ENCODE assay signal across 13 cellular contexts in genomic region chr3:22585504-22585903, GRCh38.
DNase-seq lines count a peak whose midpoint lies in the region; ATAC-seq and TF ChIP-seq lines count a peak whose summit lies in the region.
"Had no signal": no experiment of that assay in that cellular context is flagged by ENCODE, and none has a peak within 500 bp of the region (broad histone marks: within the 10 kb centered on the region; RNA-seq: fewer than 3 reads in every experiment).

No MANE protein-coding gene starts in this region.

- H3K23ac ChIP-seq in mesenchymal stem cell (ENCODE audit: low read length in 2 of 2) = no peak overlapping the region

- intact Hi-C loops in mammary epithelial cell (cut with micrococcal nuclease) = no loop called here
- intact Hi-C loops in left ventricle myocardium inferior (cut with micrococcal nuclease) = no loop called here

- no peak overlapping the region for H2BK15ac ChIP-seq in mesenchymal stem cell (ENCODE audit: low read depth, poor library complexity, severe bottlenecking)

- peaks cover 21% of the 10 kb centered on the region for H3K4me1 Mint-ChIP-seq in GM23338

- H3K9ac ChIP-seq in mammary epithelial cell (ENCODE audit: insufficient read depth, low read length) (no peak overlapping the region), mesenchymal stem cell (ENCODE audit: low read length) (no peak overlapping the region)

- H3K9me3 Mint-ChIP-seq in GM23338 = no peaks in the 10 kb centered on the region; the same call in 2 of the 3 replicates

- H2BK120ac ChIP-seq in mesenchymal stem cell (ENCODE audit: low read depth, low read length) = no peak overlapping the region

- H4K8ac ChIP-seq in mesenchymal stem cell (ENCODE audit: low read length) = no peak overlapping the region

- H3K27me3 ChIP-seq in mammary epithelial cell (ENCODE audit: insufficient read depth, low read length) (no peaks in the 10 kb centered on the region), mesenchymal stem cell (ENCODE audit: control insufficient read depth in 1 of 2, insufficient read depth in 1 of 2, low read length in 2 of 2) (no peaks in the 10 kb centered on the region), left ventricle myocardium inferior (ENCODE audit: low read depth) (peaks cover 12% of the 10 kb centered on the region), GM23338 (ENCODE audit: insufficient read depth) (no peaks in the 10 kb centered on the region)
- H3K27me3 ChIP-seq: ascending aorta, upper lobe of left lung had no signal

- in situ Hi-C loops in mammary epithelial cell (cut with MboI; ENCODE audit: low sequenced_read_pairs in 2 of 2) = no loop called here

- H3K4ac ChIP-seq in mesenchymal stem cell (ENCODE audit: low read depth in 1 of 2, low read length in 2 of 2) = no peak overlapping the region

- H3K27ac ChIP-seq in mammary epithelial cell (ENCODE audit: insufficient read depth, low read depth, low read length) (no peak overlapping the region), mesenchymal stem cell (ENCODE audit: low read length, poor library complexity, severe bottlenecking) (no peak overlapping the region), left ventricle myocardium inferior (replicated peaks) (no peak overlapping the region), GM23338 (ENCODE audit: low read depth) (no peak overlapping the region)
- H3K27ac ChIP-seq: 22Rv1, ascending aorta, upper lobe of left lung had no signal

- no TSS peak for BruUV-seq in mammary epithelial cell (replicated peaks; lab: Mats Ljungman, UMichigan)

- no peak overlapping the region for H3K4me3 ChIP-seq in mammary epithelial cell (replicated peaks in 1 of 3; ENCODE audit: insufficient read depth in 1 of 3, low read depth in 2 of 3, low read length in 3 of 3)
- H3K4me3 ChIP-seq in mesenchymal stem cell (ENCODE audit: insufficient read depth in 1 of 2, low read depth in 1 of 2, low read length in 2 of 2) = no peak overlapping the region
- no peak overlapping the region for H3K4me3 ChIP-seq in left ventricle myocardium inferior
- H3K4me3 ChIP-seq in GM23338 = no peak overlapping the region
- H3K4me3 ChIP-seq: ascending aorta, upper lobe of left lung had no signal

- no peak overlapping the region for H2BK12ac ChIP-seq in mesenchymal stem cell (ENCODE audit: low read length in 2 of 2)

- no peaks in the 10 kb centered on the region for H3K27me3 Mint-ChIP-seq in GM23338 (ENCODE audit: insufficient read depth, low read depth, poor library complexity)

- dilution Hi-C loops in mammary epithelial cell (cut with HindIII; ENCODE audit: low sequenced_read_pairs) = no loop called here

- peak; percentile 22 for DNase-seq in NCI-H1694 treated with DMSO at 0.1 percent for 48 hours (lab: John Stamatoyannopoulos, UW)
- no peak for DNase-seq in NCI-H1694 (lab: John Stamatoyannopoulos, UW)
- peak; percentile 61 for DNase-seq in NCI-H524 treated with DMSO at 0.1 percent for 48 hours (lab: John Stamatoyannopoulos, UW)
- DNase-seq in mammary epithelial cell = peak; percentile 90
- DNase-seq in mesenchymal stem cell = peak; percentile 14
- DNase-seq in left ventricle myocardium inferior = no peak
- no peak for DNase-seq in GM23338 (ENCODE audit: low spot score)
- DNase-seq: activated T-cell treated with anti-CD3 and anti-CD28 coated beads, Interleukin-2, amount 50 U/mL, for 48 hours; NCI-H1048; upper lobe of left lung had no signal

- H3K4me3 Mint-ChIP-seq in GM23338 = no peak overlapping the region

- TF ChIP-seq CTCF in mammary epithelial cell (conservative IDR thresholded peaks at IDR 0.05 in 1 of 2, IDR thresholded peaks at IDR 0.05 in 1 of 2; ENCODE audit: extremely low read depth in 1 of 2, insufficient read depth in 1 of 2, low read depth in 1 of 2, low read length in 2 of 2) (no peak), left ventricle myocardium inferior (IDR thresholded peaks at IDR 0.05; ENCODE audit: borderline replicate concordance) (no peak), GM23338 (conservative IDR thresholded peaks at IDR 0.05; ENCODE audit: low read depth in 2 of 2) (no peak)

- CTCF ChIA-PET in mammary epithelial cell (lab: Charles Lee; ENCODE audit: low non-redundant PET) = interaction anchor here (0.6 kb wide), 1 partner anchor 10 kb away, joined by 3 read pairs; no protein-coding TSS in a partner anchor

- peaks cover 11% of the 10 kb centered on the region for H3K9me2 ChIP-seq in GM23338 (ENCODE audit: insufficient read depth)

- H3K4me2 ChIP-seq in mammary epithelial cell (ENCODE audit: insufficient read depth, low read depth, low read length) (peak overlapping the region; percentile 3), mesenchymal stem cell (ENCODE audit: low read length, poor library complexity, severe bottlenecking) (no peak overlapping the region), GM23338 (no peak overlapping the region)

- H2AFZ ChIP-seq in mammary epithelial cell (ENCODE audit: low read depth, low read length) (peak overlapping the region; percentile 57), mesenchymal stem cell (ENCODE audit: low read depth, low read length) (no peak overlapping the region), GM23338 (no peak overlapping the region)

- no peak overlapping the region for H3K27ac Mint-ChIP-seq in GM23338

- no peaks in the 10 kb centered on the region for H3F3A ChIP-seq in GM23338 (replicated peaks; ENCODE audit: low read depth)

- H3K18ac ChIP-seq in mesenchymal stem cell (ENCODE audit: low read depth in 1 of 2, low read length in 2 of 2) = no peak overlapping the region

- peaks cover 16% of the 10 kb centered on the region for H3K4me1 ChIP-seq in mammary epithelial cell (ENCODE audit: insufficient read depth, low read length)
- no peaks in the 10 kb centered on the region for H3K4me1 ChIP-seq in mesenchymal stem cell (ENCODE audit: control insufficient read depth, insufficient read depth, low read depth, low read length)
- H3K4me1 ChIP-seq in left ventricle myocardium inferior = no peaks in the 10 kb centered on the region
- H3K4me1 ChIP-seq in GM23338 (ENCODE audit: insufficient read depth) = no peaks in the 10 kb centered on the region; the same call in 1 of the 2 replicates
- H3K4me1 ChIP-seq: ascending aorta, upper lobe of left lung had no signal

- no peak overlapping the region for H3K14ac ChIP-seq in mesenchymal stem cell (ENCODE audit: low read length in 2 of 2)

- H2BK5ac ChIP-seq in mesenchymal stem cell (ENCODE audit: low read depth, low read length, poor library complexity, severe bottlenecking) = no peak overlapping the region

- H3K36me3 ChIP-seq in mammary epithelial cell (ENCODE audit: insufficient read depth, low read length) = no peaks in the 10 kb centered on the region
- no peaks in the 10 kb centered on the region for H3K36me3 ChIP-seq in mesenchymal stem cell (ENCODE audit: control insufficient read depth in 1 of 2, insufficient read depth in 2 of 2, low read depth in 1 of 2, low read length in 2 of 2)
- H3K36me3 ChIP-seq in left ventricle myocardium inferior = no peaks in the 10 kb centered on the region
- no peaks in the 10 kb centered on the region for H3K36me3 ChIP-seq in GM23338 (ENCODE audit: insufficient read depth)
- H3K36me3 ChIP-seq: ascending aorta, upper lobe of left lung had no signal

- 49% methylated on average over 2 of the region's 2 CpGs for WGBS in mammary epithelial cell (ENCODE audit: low coverage, missing lambda C conversion rate)
- WGBS in mesenchymal stem cell = 29% methylated on average over 2 of the region's 2 CpGs

- H3K36me3 Mint-ChIP-seq in GM23338 (ENCODE audit: low read depth) = no peaks in the 10 kb centered on the region

- no peaks in the 10 kb centered on the region for H3K9me3 ChIP-seq in mammary epithelial cell (replicated peaks; ENCODE audit: insufficient read depth, low read length)
- H3K9me3 ChIP-seq in mesenchymal stem cell (ENCODE audit: control insufficient read depth, low read length) = no peaks in the 10 kb centered on the region
- H3K9me3 ChIP-seq in left ventricle myocardium inferior (replicated peaks) = no peaks in the 10 kb centered on the region
- H3K9me3 ChIP-seq: ascending aorta, upper lobe of left lung had no signal

- H4K91ac ChIP-seq in mesenchymal stem cell (ENCODE audit: low read length) = no peak overlapping the region

- no peaks in the 10 kb centered on the region for H3K79me1 ChIP-seq in mesenchymal stem cell (replicated peaks; ENCODE audit: low read length, poor library complexity, severe bottlenecking)

- no peak overlapping the region for H2AK5ac ChIP-seq in mesenchymal stem cell (ENCODE audit: low read length, severe bottlenecking)

- ATAC-seq in HG02981 (IDR thresholded peaks at IDR 0.05; ENCODE audit: unreplicated experiment) = no peak
- ATAC-seq in GM23338 = no peak

- H3K79me2 ChIP-seq in mammary epithelial cell (ENCODE audit: insufficient read depth, low read length) (no peaks in the 10 kb centered on the region), GM23338 (replicated peaks; ENCODE audit: insufficient read depth) (no peaks in the 10 kb centered on the region)

- H4K20me1 ChIP-seq in mammary epithelial cell (ENCODE audit: insufficient read depth, low read length) (no peaks in the 10 kb centered on the region), GM23338 (replicated peaks; ENCODE audit: insufficient read depth) (no peaks in the 10 kb centered on the region)

TF ChIP-seq in GM23338, 12 proteins besides CTCF, POLR2A, EP300 and RAD21 (continues in another document):
- TF ChIP-seq REST (IDR thresholded peaks at IDR 0.05; ENCODE audit: unreplicated experiment) (no peak), EZH2phosphoT487 (IDR thresholded peaks at IDR 0.05; ENCODE audit: unreplicated experiment) (no peak)

Comparison
In these comparisons a context has a peak if more than half of its experiments do, and no peak if none do; other contexts are left out.
1. DNase-seq: peak in NCI-H1694 treated with DMSO at 0.1 percent for 48 hours (single experiment), NCI-H524 treated with DMSO at 0.1 percent for 48 hours (single experiment), mammary epithelial cell (single experiment) and mesenchymal stem cell (single experiment); none in NCI-H1694 (single experiment), left ventricle myocardium inferior (single experiment) and GM23338 (single experiment).